Comparison of ENCODE assay signal across 4 cellular contexts in the genomic region with DNA sequence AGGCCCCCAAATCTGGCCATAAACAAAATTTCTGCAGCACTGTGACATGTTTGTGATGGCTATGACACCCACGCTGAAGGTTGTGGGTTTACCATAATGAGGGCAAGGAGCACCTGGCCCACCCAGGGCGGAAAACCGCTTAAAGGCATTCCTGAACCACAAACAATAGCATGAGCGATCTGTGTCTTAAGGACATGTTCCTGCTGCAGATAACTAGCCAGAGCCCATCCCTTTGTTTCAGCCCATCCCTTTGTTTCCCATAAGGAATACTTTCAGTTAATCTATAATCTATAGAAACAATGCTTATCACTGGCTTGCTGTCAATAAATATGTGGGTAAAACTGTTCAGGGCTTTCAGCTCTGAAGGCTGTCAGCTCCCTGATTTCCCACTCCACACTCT. TPM values are rescaled to one million over a fixed set of nuclear protein-coding genes. Genes with fewer than 3 reads are reported as not detected.
DNase-seq lines count a peak whose midpoint lies in the region; ATAC-seq, FAIRE-seq and TF ChIP-seq lines count a peak whose summit lies in the region.
"Not testable (repeated sequence)": the region's sequence is repeated elsewhere in the genome, so short reads cannot be mapped to it uniquely, and the experiment has no call there.

No MANE protein-coding gene starts in this region.

- CTCF ChIA-PET in HepG2 (lab: Yijun Ruan, JAX; ENCODE audit: low intra/inter-chr PET ratio, low total read pairs), result not testable (repeated sequence)

- DNase-seq in DND-41, result peak; percentile 17
- not testable (repeated sequence) for DNase-seq in HepG2 (ENCODE audit: low spot score); neural crest cell (ENCODE audit: low read depth, low spot score); progenitor cell of endocrine pancreas (ENCODE audit: low spot score, unreplicated experiment)

- H3K27ac ChIP-seq in DND-41 (ENCODE audit: low read length); HepG2 (ENCODE audit: extremely low read length, insufficient read depth, low read length): not testable (repeated sequence)

- not testable (repeated sequence) for H3K4me2 ChIP-seq in DND-41 (ENCODE audit: insufficient read depth, low read length); HepG2 (ENCODE audit: low read depth, low read length)

- not testable (repeated sequence) for H3K4me3 Mint-ChIP-seq in neural crest cell; progenitor cell of endocrine pancreas (ENCODE audit: low read depth)

- not testable (repeated sequence) for TF ChIP-seq POLR2A in HepG2 (IDR thresholded peaks at IDR 0.05; ENCODE audit: insufficient read depth in 1 of 2, low read depth in 2 of 2, low read length in 2 of 2)

- not testable (repeated sequence) for TF ChIP-seq RAD21 in HepG2 (CRISPR knock-in tag; IDR thresholded peaks at IDR 0.05)

- H3K27me3 ChIP-seq in DND-41 (ENCODE audit: insufficient read depth, low read length, poor library complexity); HepG2 (ENCODE audit: control insufficient read depth in 1 of 2, insufficient read depth in 2 of 2, low read length in 2 of 2): not testable (repeated sequence)

- not testable (repeated sequence) for H3K4me1 Mint-ChIP-seq in neural crest cell; progenitor cell of endocrine pancreas (ENCODE audit: low read depth)

- H3K4me3 ChIP-seq in DND-41 (ENCODE audit: low read depth in 1 of 2, low read length in 2 of 2); HepG2 (replicated peaks in 1 of 3; ENCODE audit: insufficient read depth in 1 of 3, low read depth in 2 of 3, low read length in 3 of 3): not testable (repeated sequence)

- in situ Hi-C loops in HepG2 (cut with HindIII; ENCODE audit: extremely low pct_ligation_motif_present, low pct_unique_long_range_greater_than_20kb), result not testable (repeated sequence)

- not testable (repeated sequence) for ATAC-seq in DND-41 (ENCODE audit: insufficient read depth, low read depth); HepG2

- 85% methylated on average over 4 of the region's 4 CpGs for WGBS in HepG2 (ENCODE audit: low lambda C conversion rate)

- not testable (repeated sequence) for H3K36me3 ChIP-seq in DND-41 (ENCODE audit: insufficient read depth, low read length); HepG2 (replicated peaks in 1 of 2; ENCODE audit: control insufficient read depth in 1 of 2, insufficient read depth in 2 of 2, low read length in 2 of 2)

- not testable (repeated sequence) for FAIRE-seq in HepG2 (lab: Jason Lieb, UNC)

- H3K9ac ChIP-seq in DND-41 (ENCODE audit: low read depth, low read length); HepG2 (ENCODE audit: insufficient read depth, low read depth, low read length): not testable (repeated sequence)

- peaks cover 54% of the 10 kb centered on the region for H3K36me3 Mint-ChIP-seq in neural crest cell (ENCODE audit: low read depth)
- peaks cover 41% of the 10 kb centered on the region for H3K36me3 Mint-ChIP-seq in progenitor cell of endocrine pancreas (ENCODE audit: insufficient read depth)

- H2AFZ ChIP-seq in DND-41 (ENCODE audit: low read depth, low read length); HepG2 (ENCODE audit: low read length): not testable (repeated sequence)

- peaks cover 27% of the 10 kb centered on the region for H3K9me3 ChIP-seq in DND-41 (ENCODE audit: insufficient read depth, low read length, severe bottlenecking)
- H3K9me3 ChIP-seq in HepG2 (ENCODE audit: low read length), result peaks cover 14% of the 10 kb centered on the region

- not testable (repeated sequence) for H4K20me1 ChIP-seq in DND-41 (ENCODE audit: insufficient read depth, low read length); HepG2 (ENCODE audit: insufficient read depth, low read length)

- BruUV-seq in HepG2 (replicated peaks; lab: Mats Ljungman, UMichigan), result not testable (repeated sequence)

- POLR2A ChIA-PET in HepG2 (lab: Yijun Ruan, JAX), result not testable (repeated sequence)

- TF ChIP-seq CTCF in DND-41 (IDR thresholded peaks at IDR 0.05; ENCODE audit: borderline replicate concordance, extremely low read depth, low read length, poor library complexity, severe bottlenecking); HepG2 (CRISPR knock-in tag; IDR thresholded peaks at IDR 0.05); neural crest cell (conservative IDR thresholded peaks at IDR 0.05); progenitor cell of endocrine pancreas (IDR thresholded peaks at IDR 0.05; ENCODE audit: unreplicated experiment): not testable (repeated sequence)

- intact Hi-C loops in HepG2 (cut with micrococcal nuclease; ENCODE audit: unreplicated experiment), result not testable (repeated sequence)

- H3K9me3 Mint-ChIP-seq in neural crest cell (peaks cover 25% of the 10 kb centered on the region), progenitor cell of endocrine pancreas (ENCODE audit: low read depth) (peaks cover 49% of the 10 kb centered on the region)

- H3K79me2 ChIP-seq in DND-41 (ENCODE audit: insufficient read depth, low read length); HepG2 (ENCODE audit: insufficient read depth, low read length): not testable (repeated sequence)

- H3K27ac Mint-ChIP-seq in neural crest cell (ENCODE audit: unreplicated experiment) (peak overlapping the region; percentile 48), progenitor cell of endocrine pancreas (peak overlapping the region; percentile 91)

- H3K4me1 ChIP-seq in DND-41 (ENCODE audit: insufficient read depth, low read length); HepG2 (ENCODE audit: insufficient read depth, low read length): not testable (repeated sequence)

- TF ChIP-seq EP300 in HepG2 (IDR thresholded peaks at IDR 0.05; ENCODE audit: low read depth in 2 of 2, low read length in 2 of 2); HepG2 (CRISPR knock-in tag; IDR thresholded peaks at IDR 0.05; ENCODE audit: borderline replicate concordance): not testable (repeated sequence)

- H3K27me3 Mint-ChIP-seq in neural crest cell (ENCODE audit: low read depth); progenitor cell of endocrine pancreas: not testable (repeated sequence)

TF ChIP-seq in HepG2, 621 proteins besides CTCF, POLR2A, EP300 and RAD21:
- TF ChIP-seq ZNF761 (CRISPR knock-in tag; conservative IDR thresholded peaks at IDR 0.05), result peak; percentile 100

RNA-seq across cellular contexts. Expression of a gene that starts 7.8 kb away (rescaled TPM):
- total RNA-seq in HepG2 (2016; rRNA removed; fragmentation: Illumina TruSeq; extraction: Trizol) (12.1 and 14.8 TPM in 2 replicates), neural crest cell (35.4 and 36.9 TPM in 2 replicates), progenitor cell of endocrine pancreas (52.5 and 54.0 TPM in 2 replicates)
- total RNA-seq in HepG2 (2016; cell fraction: cytosol; rRNA removed; fragmentation: Illumina TruSeq; extraction: Trizol; ENCODE audit: low read depth), result 31.5 and 32.2 TPM in 2 replicates
- 13.6 and 13.9 TPM in 2 replicates for total RNA-seq in HepG2 (2016; cell fraction: insoluble cytoplasmic fraction; rRNA removed; fragmentation: Illumina TruSeq; extraction: Trizol)
- 19.2 and 21.3 TPM in 2 replicates for total RNA-seq in HepG2 (2016; cell fraction: membrane; rRNA removed; fragmentation: Illumina TruSeq; extraction: Trizol)
- 13.3 and 21.7 TPM in 2 replicates for total RNA-seq in HepG2 (2016; cell fraction: nucleus; rRNA removed; fragmentation: Illumina TruSeq; extraction: Trizol)
- polyA plus RNA-seq in HepG2 (2011; rRNA removed), result 264 and 329 TPM in 2 replicates
- polyA plus RNA-seq in HepG2 (2011; cell fraction: cytosol; rRNA removed), result 53.3 and 78.4 TPM in 2 replicates
- polyA plus RNA-seq in HepG2 (2011; cell fraction: nucleus; rRNA removed), result 43.5 and 164 TPM in 2 replicates
- 328 and 350 TPM in 2 replicates for polyA plus RNA-seq in HepG2 (2012)
- 4.5 and 7.9 TPM in 2 replicates for polyA plus RNA-seq in HepG2 (2016; cell fraction: cytosol; fragmentation: Illumina TruSeq; extraction: Trizol; ENCODE audit: low read depth)
- polyA plus RNA-seq in HepG2 (2016; cell fraction: insoluble cytoplasmic fraction; fragmentation: Illumina TruSeq; extraction: Trizol; ENCODE audit: low read depth), result 15.0 and 19.4 TPM in 2 replicates
- 13.3 and 13.8 TPM in 2 replicates for polyA plus RNA-seq in HepG2 (2016; cell fraction: membrane; fragmentation: Illumina TruSeq; extraction: Trizol; ENCODE audit: low read depth)
- polyA plus RNA-seq in HepG2 (2016; cell fraction: nucleus; fragmentation: Illumina TruSeq; extraction: Trizol; ENCODE audit: insufficient read depth, low read depth), result 9.7 and 13.0 TPM in 2 replicates
- 20.3 and 122 TPM in 2 replicates for polyA minus RNA-seq in HepG2 (2011; rRNA and poly(A)+ RNA removed; ENCODE audit: low replicate concordance)
- polyA minus RNA-seq in HepG2 (2011; cell fraction: cytosol; rRNA and poly(A)+ RNA removed), result 191 and 214 TPM in 2 replicates
- 100 and 245 TPM in 2 replicates for polyA minus RNA-seq in HepG2 (2011; cell fraction: nucleus; rRNA and poly(A)+ RNA removed)
